ENCODE assay signal across 1 cellular context in the genomic region with DNA sequence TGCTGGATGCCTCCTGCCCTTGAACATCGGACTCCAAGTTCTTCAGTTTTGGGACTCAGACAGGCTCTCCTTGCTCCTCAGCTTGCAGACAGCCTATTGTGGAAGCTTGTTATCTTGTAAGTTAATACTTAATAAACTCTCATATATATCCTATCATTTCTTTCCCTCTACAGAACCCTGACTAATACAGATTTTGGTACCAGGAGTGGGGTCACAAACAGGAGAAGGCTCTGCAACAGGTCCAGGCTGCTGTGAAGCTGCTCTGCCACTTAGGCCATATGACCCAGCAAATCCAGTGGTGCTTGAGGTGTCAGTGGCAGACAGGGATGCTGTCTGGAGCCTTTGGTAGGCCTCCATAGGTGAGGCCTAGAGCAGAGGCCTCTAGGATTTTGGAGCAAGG. TPM values are rescaled to one million over a fixed set of nuclear protein-coding genes. Genes with fewer than 3 reads are reported as not detected.
"Had no signal": no experiment of that assay in that cellular context is flagged by ENCODE, and none has a peak within 500 bp of the region (broad histone marks: within the 10 kb centered on the region; RNA-seq: fewer than 3 reads in every experiment).

No MANE protein-coding gene starts in this region.

RNA-seq across cellular contexts. Expression of gene SLC16A14, which starts 51.1 kb away (rescaled TPM):
- total RNA-seq: GM23248 had no signal
- polyA plus RNA-seq: GM23248 had no signal
